1 cellular context compared by ENCODE assay signal in genomic region chr7:32494946-32495297, GRCh38.
TF ChIP-seq lines count a peak whose summit lies in the region.

No MANE protein-coding gene starts in this region.

TF ChIP-seq in K562, 482 proteins besides CTCF, POLR2A, EP300 and RAD21 (continued from another document and continues in another):
- peak; percentile 90 for TF ChIP-seq ZNF512 (tag; IDR thresholded peaks at IDR 0.05)
- TF ChIP-seq SP1 (CRISPR knock-in tag; IDR thresholded peaks at IDR 0.05): peak; percentile 63
- peak; percentile 51; the same call in 1 of the 2 replicates for TF ChIP-seq CREB3L1 (IDR thresholded peaks at IDR 0.05; ENCODE audit: borderline replicate concordance, low read depth)
- peak in 1 of 2 experiments; percentile 0; a peak in 1 of 4 replicates for TF ChIP-seq SRF (CRISPR knock-in tag; IDR thresholded peaks at IDR 0.05)
- no peak for TF ChIP-seq AFF4 (CRISPR knock-in tag; IDR thresholded peaks at IDR 0.05)
- TF ChIP-seq E2F5 (CRISPR knock-in tag; IDR thresholded peaks at IDR 0.05): no peak
- peak; percentile 60; the same call in 1 of the 2 replicates for TF ChIP-seq DPF2 (IDR thresholded peaks at IDR 0.05)
- no peak for TF ChIP-seq DLX4 (CRISPR knock-in tag; IDR thresholded peaks at IDR 0.05)
- TF ChIP-seq SMARCE1 (IDR thresholded peaks at IDR 0.05): peak; percentile 53; the same call in 1 of the 2 replicates
- 0 out of 2 replicates have a peak, but pooled peaks have one; percentile 25 for TF ChIP-seq DDX20 (tag; IDR thresholded peaks at IDR 0.05; ENCODE audit: low read depth)
- peak; percentile 28 to 61 for TF ChIP-seq AFF1 (IDR thresholded peaks at IDR 0.05; ENCODE audit: low read depth in 1 of 2, partially characterized antibody in 2 of 2)
- peak; percentile 46 for TF ChIP-seq ARID1B (IDR thresholded peaks at IDR 0.05)
- TF ChIP-seq BRD9 (IDR thresholded peaks at IDR 0.05; ENCODE audit: low read depth, partially characterized antibody): peak; percentile 74
- TF ChIP-seq SMAD3 (CRISPR knock-in tag; conservative IDR thresholded peaks at IDR 0.05): no peak
- TF ChIP-seq ZNF436 (CRISPR knock-in tag; IDR thresholded peaks at IDR 0.05): no peak
- TF ChIP-seq TBP (optimal IDR thresholded peaks at IDR 0.05; ENCODE audit: low read depth, low read length): peak; percentile 78
- TF ChIP-seq PTTG1 (tag; IDR thresholded peaks at IDR 0.05; ENCODE audit: low read depth): no peak
- TF ChIP-seq ZBTB26 (CRISPR knock-in tag; IDR thresholded peaks at IDR 0.05): peak; percentile 77; the same call in 1 of the 2 replicates
- TF ChIP-seq DACH1 (IDR thresholded peaks at IDR 0.05; ENCODE audit: partially characterized antibody): no peak
- 0 out of 4 replicates have a peak, but pooled peaks of 1 of the 2 experiments have one; percentile 29 for TF ChIP-seq MCM7 (IDR thresholded peaks at IDR 0.05)
- no peak for TF ChIP-seq TAF1 (IDR thresholded peaks at IDR 0.05; ENCODE audit: control insufficient read depth, extremely low read depth, insufficient read depth, low read length, severe bottlenecking)
- TF ChIP-seq SAFB (IDR thresholded peaks at IDR 0.05; ENCODE audit: borderline replicate concordance, low read depth, low read length): no peak
- TF ChIP-seq CCNT2 (IDR thresholded peaks at IDR 0.05; ENCODE audit: borderline replicate concordance, extremely low read depth, insufficient read length, low read depth, low read length): no peak
- TF ChIP-seq CHCHD3 (CRISPR knock-in tag; IDR thresholded peaks at IDR 0.05): 0 out of 2 replicates have a peak, but pooled peaks have one; percentile 17
- TF ChIP-seq NFRKB (IDR thresholded peaks at IDR 0.05; ENCODE audit: low read depth): no peak
- TF ChIP-seq POLR2B (IDR thresholded peaks at IDR 0.05; ENCODE audit: low read depth, partially characterized antibody): peak; percentile 93
- TF ChIP-seq CEBPG (CRISPR knock-in tag; IDR thresholded peaks at IDR 0.05): no peak
- no peak for TF ChIP-seq CEBPG (tag; conservative IDR thresholded peaks at IDR 0.05 in 1 of 2, IDR thresholded peaks at IDR 0.05 in 1 of 2)
- TF ChIP-seq GTF2F1 (IDR thresholded peaks at IDR 0.05; ENCODE audit: low read depth, low read length): no peak
- no peak for TF ChIP-seq NUFIP1 (IDR thresholded peaks at IDR 0.05; ENCODE audit: partially characterized antibody)
- TF ChIP-seq ZEB2 (IDR thresholded peaks at IDR 0.05): peak; percentile 69; the same call in 1 of the 2 replicates
- TF ChIP-seq THRAP3 (IDR thresholded peaks at IDR 0.05; ENCODE audit: borderline replicate concordance): peak; percentile 67; the same call in 1 of the 2 replicates
- peak; percentile 98 for TF ChIP-seq LARP7 (IDR thresholded peaks at IDR 0.05)
- no peak for TF ChIP-seq SFPQ (IDR thresholded peaks at IDR 0.05; ENCODE audit: low read depth, low read length)
- no peak for TF ChIP-seq UBTF (IDR thresholded peaks at IDR 0.05; ENCODE audit: borderline replicate concordance in 1 of 2, low read depth in 2 of 2, low read length in 2 of 2)
- no peak for TF ChIP-seq ASH1L (IDR thresholded peaks at IDR 0.05; ENCODE audit: borderline replicate concordance, low read depth, partially characterized antibody)
- no peak for TF ChIP-seq RFX1 (IDR thresholded peaks at IDR 0.05)
- peak; percentile 72; the same call in 1 of the 2 replicates for TF ChIP-seq NBN (IDR thresholded peaks at IDR 0.05; ENCODE audit: low read depth)
- TF ChIP-seq RFX7 (CRISPR knock-in tag; IDR thresholded peaks at IDR 0.05): no peak
- peak; percentile 42; the same call in 1 of the 2 replicates for TF ChIP-seq NR2C1 (IDR thresholded peaks at IDR 0.05)
- TF ChIP-seq NR2C1 (tag; IDR thresholded peaks at IDR 0.05): no peak
- TF ChIP-seq RBBP5 (IDR thresholded peaks at IDR 0.05; ENCODE audit: borderline replicate concordance, insufficient read depth, low read length, poor library complexity, severe bottlenecking): peak; percentile 19
- TF ChIP-seq RAD51 (IDR thresholded peaks at IDR 0.05; ENCODE audit: borderline replicate concordance, low read depth): no peak
- no peak for TF ChIP-seq NFIX (CRISPR knock-in tag; IDR thresholded peaks at IDR 0.05; ENCODE audit: low read depth)
- TF ChIP-seq SMARCC2 (IDR thresholded peaks at IDR 0.05; ENCODE audit: low read depth): peak; percentile 36; the same call in 1 of the 2 replicates
